In genomic region chr3:158109804-158110657, GRCh38 we compare ENCODE assay signal across 8 cellular contexts. TPM values are rescaled to one million over a fixed set of nuclear protein-coding genes. Genes with fewer than 3 reads are reported as not detected.
DNase-seq lines count a peak whose midpoint lies in the region; ATAC-seq, FAIRE-seq and TF ChIP-seq lines count a peak whose summit lies in the region.

Gene RSRC1 (plus strand): TSS chr3:158110089. CDS start chr3:158122105, 12,016 bp downstream.

- H3K4me3 ChIP-seq in astrocyte of the spinal cord (ENCODE audit: low read depth, low read length): peak within 1 kb of the TSS; percentile 86

- peak; percentile 77 for ATAC-seq in HG02981 (IDR thresholded peaks at IDR 0.05; ENCODE audit: unreplicated experiment)
- ATAC-seq in sciatic nerve: peak; percentile 77

- DNase-seq in GM18507 (ENCODE audit: extremely low spot score, insufficient read length, low read depth): peak; percentile 62
- peak; percentile 85 for DNase-seq in NCI-H2029 treated with DMSO at 0.1 percent for 48 hours (lab: John Stamatoyannopoulos, UW)
- peak; percentile 70 for DNase-seq in T1000 (lab: John Stamatoyannopoulos, UW)
- peak; percentile 92 for DNase-seq in astrocyte of the spinal cord (ENCODE audit: low read depth, low spot score)
- DNase-seq in hypothalamus (lab: John Stamatoyannopoulos, UW): peak in 50 of 51 donors; percentile 9 to 91 (median 74)
- peak; percentile 90 for DNase-seq in sciatic nerve (ENCODE audit: low spot score)
- DNase-seq in GM19240 (ENCODE audit: insufficient read length, low spot score): no peak

- intact Hi-C loops in sciatic nerve (cut with DNase I): no loop called here

- in situ Hi-C loops in astrocyte of the spinal cord (cut with HindIII; ENCODE audit: low sequenced_read_pairs): no loop called here

- peak; percentile 87 for FAIRE-seq in GM18507 (lab: Jason Lieb, UNC)

- TF ChIP-seq CTCF in astrocyte of the spinal cord (IDR thresholded peaks at IDR 0.05; ENCODE audit: low read depth, low read length): no peak

RNA-seq across cellular contexts. Expression of gene RSRC1, which starts in this region (rescaled TPM):
- total RNA-seq in sciatic nerve: 44.2 TPM
